6 cellular contexts compared by ENCODE assay signal in the genomic region with DNA sequence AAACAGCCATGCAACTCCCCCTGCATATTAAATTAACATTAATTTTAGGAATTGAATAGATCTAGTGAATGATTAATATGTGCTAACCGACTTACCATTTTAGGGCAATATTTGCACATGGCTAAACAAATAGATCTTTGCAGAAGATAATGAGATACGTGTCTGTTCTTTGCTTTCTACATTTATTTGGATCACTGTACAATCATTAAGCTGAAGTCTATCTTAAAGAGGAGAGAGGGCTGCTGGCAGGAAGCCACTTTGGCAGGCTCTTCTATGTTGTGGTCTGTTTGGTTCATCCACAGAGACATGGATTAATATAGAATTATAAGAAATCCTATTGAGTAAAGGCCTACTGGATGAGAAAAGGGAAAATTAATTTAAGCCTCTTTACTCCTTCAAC.
DNase-seq lines count a peak whose midpoint lies in the region; ATAC-seq, FAIRE-seq and TF ChIP-seq lines count a peak whose summit lies in the region.
"Not testable (repeated sequence)": the region's sequence is repeated elsewhere in the genome, so short reads cannot be mapped to it uniquely, and the experiment has no call there.

No MANE protein-coding gene starts in this region.

- not testable (repeated sequence) for H3K4me1 ChIP-seq in mucosa of descending colon (ENCODE audit: low read depth)

- FAIRE-seq in RCC 7860 (lab: Jason Lieb, UNC) = peak; percentile 35

- intact Hi-C loops in left colon (cut with DNase I, micrococcal nuclease); mucosa of descending colon (cut with DNase I, micrococcal nuclease): not testable (repeated sequence)

- H3K9me3 ChIP-seq in mucosa of descending colon = not testable (repeated sequence)

- not testable (repeated sequence) for H3K4me3 ChIP-seq in mucosa of descending colon

- ATAC-seq in left colon = peak; percentile 62
- ATAC-seq in mucosa of descending colon = peak; percentile 49

- peak; percentile 85 for DNase-seq in NCI-H1105 treated with DMSO at 0.1 percent for 48 hours (lab: John Stamatoyannopoulos, UW)
- peak; percentile 4 for DNase-seq in NCI-H748 (lab: John Stamatoyannopoulos, UW; ENCODE audit: unreplicated experiment)
- not testable (repeated sequence) for DNase-seq in RCC 7860 (ENCODE audit: low spot score); left colon; mucosa of descending colon

- not testable (repeated sequence) for H3K36me3 ChIP-seq in mucosa of descending colon (ENCODE audit: low read depth)

- H3K27ac ChIP-seq in 22Rv1 = peak overlapping the region; percentile 67

- not testable (repeated sequence) for TF ChIP-seq CTCF in 22Rv1 (IDR thresholded peaks at IDR 0.05); mucosa of descending colon (IDR thresholded peaks at IDR 0.05)
